Comparison of ENCODE assay signal across 8 cellular contexts in the genomic region with DNA sequence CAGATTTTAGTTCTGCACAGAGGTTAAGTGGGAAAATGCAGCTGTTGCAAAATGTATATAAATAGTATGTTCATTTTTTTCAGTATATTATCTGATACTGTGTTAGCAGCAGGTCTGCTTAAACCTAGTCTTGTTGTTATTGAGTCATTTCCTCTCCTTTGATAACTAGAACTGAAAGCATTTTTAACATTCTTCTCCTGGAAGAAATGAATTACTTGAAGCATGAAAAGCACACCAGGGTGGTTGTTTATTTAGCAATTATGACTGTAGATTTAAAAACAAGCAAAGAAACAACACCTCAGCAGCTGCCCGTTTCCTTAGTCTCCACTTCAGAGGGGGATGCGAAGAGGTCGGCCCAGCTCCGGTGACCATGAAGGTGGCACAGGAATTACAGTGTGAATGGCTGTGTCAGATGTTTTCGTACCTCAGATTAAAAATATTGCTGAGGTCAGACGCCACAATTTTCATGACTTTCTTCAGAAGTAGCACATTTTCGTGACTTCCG. TPM values are rescaled to one million over a fixed set of nuclear protein-coding genes. Genes with fewer than 3 reads are reported as not detected.
DNase-seq lines count a peak whose midpoint lies in the region; ATAC-seq, FAIRE-seq and TF ChIP-seq lines count a peak whose summit lies in the region.

No MANE protein-coding gene starts in this region.

- no peak overlapping the region for H3K4me3 Mint-ChIP-seq in astrocyte (ENCODE audit: unreplicated experiment)

- H3K36me3 ChIP-seq in astrocyte (ENCODE audit: insufficient read depth, low read length) (peaks cover 27% of the 10 kb centered on the region), trophoblast cell (ENCODE audit: control insufficient read depth in 1 of 2, insufficient read depth in 2 of 2, low read length in 2 of 2) (peaks cover 13 to 18% of the 10 kb centered on the region in 2 experiments), H7 (replicated peaks; ENCODE audit: control insufficient read depth, insufficient read depth, low read length) (no peaks in the 10 kb centered on the region)

- H3K79me1 ChIP-seq in trophoblast cell (ENCODE audit: low read length): peaks cover 33% of the 10 kb centered on the region

- peak overlapping the region; percentile 71 for H2BK5ac ChIP-seq in trophoblast cell (ENCODE audit: low read depth, low read length, poor library complexity)

- H3K4me2 ChIP-seq in astrocyte (ENCODE audit: low read length): peak overlapping the region; percentile 81
- no peak overlapping the region for H3K4me2 ChIP-seq in trophoblast cell (ENCODE audit: low read length)

- peak overlapping the region; percentile 28 for H3K14ac ChIP-seq in trophoblast cell (ENCODE audit: low read length)

- H3K4ac ChIP-seq in trophoblast cell (ENCODE audit: low read depth, low read length): no peak overlapping the region

- H4K8ac ChIP-seq in trophoblast cell (ENCODE audit: low read depth, low read length): peak overlapping the region; percentile 65

- H3K9ac ChIP-seq in astrocyte (ENCODE audit: low read length) (peak overlapping the region; percentile 69), trophoblast cell (ENCODE audit: low read length) (no peak overlapping the region)

- FAIRE-seq in astrocyte (lab: Jason Lieb, UNC): peak; percentile 63

- POLR2A ChIA-PET in HEK293T (lab: Yijun Ruan, JAX): no interaction called here

- H3K18ac ChIP-seq in trophoblast cell (ENCODE audit: low read length): no peak overlapping the region

- no CpG with 5 or more reads among the region's 8 CpGs for WGBS in trophoblast cell (ENCODE audit: extremely low coverage, insufficient coverage, insufficient read length)

- H3K9me3 ChIP-seq in astrocyte (ENCODE audit: insufficient read depth, low read depth, low read length): no peaks in the 10 kb centered on the region
- H3K9me3 ChIP-seq in trophoblast cell (ENCODE audit: insufficient read depth, low read depth, low read length): no peaks in the 10 kb centered on the region

- H3K4me3 ChIP-seq in GM12865 (ENCODE audit: low read depth, low read length) (no peak overlapping the region; the same call in 1 of the 2 replicates), astrocyte (ENCODE audit: insufficient read depth, low read depth, low read length) (peak overlapping the region; percentile 40), trophoblast cell (ENCODE audit: low read depth, low read length) (no peak overlapping the region), H7 (ENCODE audit: insufficient read depth, low read depth, low read length) (no peak overlapping the region)

- peak overlapping the region; percentile 66 for H4K91ac ChIP-seq in trophoblast cell (ENCODE audit: low read depth, low read length)

- peak overlapping the region; percentile 90 for H3K27ac ChIP-seq in astrocyte (ENCODE audit: low read depth, low read length)
- H3K27ac ChIP-seq in trophoblast cell (ENCODE audit: low read depth, low read length): peak overlapping the region; percentile 48

- peaks cover 54% of the 10 kb centered on the region for H3K4me1 Mint-ChIP-seq in astrocyte (ENCODE audit: low read depth, unreplicated experiment)

- no peak overlapping the region for H3K23ac ChIP-seq in trophoblast cell (ENCODE audit: low read length)

- H3K27me3 ChIP-seq in astrocyte (ENCODE audit: insufficient read depth, low read length): no peaks in the 10 kb centered on the region
- no peaks in the 10 kb centered on the region for H3K27me3 ChIP-seq in trophoblast cell (ENCODE audit: insufficient read depth, low read length)
- no peaks in the 10 kb centered on the region for H3K27me3 ChIP-seq in H7 (ENCODE audit: control insufficient read depth, insufficient read depth, low read length)

- TF ChIP-seq CTCF in GM12865 (IDR thresholded peaks at IDR 0.05; ENCODE audit: insufficient read depth, low read depth, low read length, missing control alignments): no peak
- TF ChIP-seq CTCF in astrocyte (IDR thresholded peaks at IDR 0.05; ENCODE audit: insufficient read depth, low read depth, low read length): no peak

- H3K79me2 ChIP-seq in astrocyte (ENCODE audit: insufficient read depth, low read length): peaks cover 9% of the 10 kb centered on the region
- peaks cover 4% of the 10 kb centered on the region for H3K79me2 ChIP-seq in trophoblast cell (ENCODE audit: control insufficient read depth, insufficient read depth, low read length, poor library complexity)

- no peak overlapping the region for H2BK12ac ChIP-seq in trophoblast cell (ENCODE audit: low read length)

- no peaks in the 10 kb centered on the region for H3K9me3 Mint-ChIP-seq in astrocyte (ENCODE audit: unreplicated experiment)

- H2AK5ac ChIP-seq in trophoblast cell (ENCODE audit: low read length): no peak overlapping the region

- H3K4me1 ChIP-seq in astrocyte (ENCODE audit: insufficient read depth, low read length) (peaks cover 47% of the 10 kb centered on the region), trophoblast cell (ENCODE audit: control insufficient read depth in 1 of 2, insufficient read depth in 2 of 2, low read length in 2 of 2) (peaks cover 29 to 39% of the 10 kb centered on the region in 2 experiments)

- H3K36me3 Mint-ChIP-seq in astrocyte (ENCODE audit: low read depth, unreplicated experiment): peaks cover 15% of the 10 kb centered on the region

- peak overlapping the region; percentile 64 for H2BK120ac ChIP-seq in trophoblast cell (ENCODE audit: insufficient read depth, low read length, poor library complexity)

- DNase-seq in GM12865 (ENCODE audit: low read depth) (peak; percentile 37), NAMALWA (ENCODE audit: low spot score) (peak; percentile 12), astrocyte (ENCODE audit: low read depth) (peak; percentile 89), trophoblast cell (peak in 1 of 2 donors; percentile 29), SIG-M5 (lab: John Stamatoyannopoulos, UW) (no peak), HEK293T (ENCODE audit: extremely low spot score) (no peak), H7 (no peak)

- CTCF ChIA-PET in HEK293T (lab: Yijun Ruan, JAX): no interaction called here

- H2AFZ ChIP-seq in astrocyte (ENCODE audit: low read depth, low read length): no peak overlapping the region
- H2AFZ ChIP-seq in trophoblast cell (ENCODE audit: insufficient read depth, low read length, poor library complexity): no peak overlapping the region

- no peaks in the 10 kb centered on the region for H4K20me1 ChIP-seq in astrocyte (ENCODE audit: insufficient read depth, low read length)

- no peak for ATAC-seq in GM18909 (IDR thresholded peaks at IDR 0.05; ENCODE audit: poor library complexity, unreplicated experiment)

- peak overlapping the region; percentile 84 for H3K27ac Mint-ChIP-seq in astrocyte (ENCODE audit: unreplicated experiment)

- H4K12ac ChIP-seq in trophoblast cell (ENCODE audit: low read depth, low read length): no peak overlapping the region

- no peaks in the 10 kb centered on the region for H3K27me3 Mint-ChIP-seq in astrocyte (ENCODE audit: low read depth, unreplicated experiment)

TF ChIP-seq in HEK293T, 16 proteins besides CTCF, POLR2A, EP300 and RAD21:
- TF ChIP-seq CTBP1 (IDR thresholded peaks at IDR 0.05; ENCODE audit: borderline replicate concordance) (no peak), ARNT (IDR thresholded peaks at IDR 0.05) (no peak), LEF1 (IDR thresholded peaks at IDR 0.05; ENCODE audit: borderline replicate concordance) (no peak), NFRKB (IDR thresholded peaks at IDR 0.05) (no peak), SUZ12 (IDR thresholded peaks at IDR 0.05) (no peak), FOXK2 (IDR thresholded peaks at IDR 0.05) (no peak), FOXA1 (IDR thresholded peaks at IDR 0.05) (no peak), HDGF (IDR thresholded peaks at IDR 0.05; ENCODE audit: borderline replicate concordance) (no peak), BHLHE40 (IDR thresholded peaks at IDR 0.05; ENCODE audit: borderline replicate concordance) (no peak), SP1 (IDR thresholded peaks at IDR 0.05) (no peak), ZNF384 (IDR thresholded peaks at IDR 0.05) (no peak), FOXM1 (IDR thresholded peaks at IDR 0.05; ENCODE audit: borderline replicate concordance) (no peak), ELF4 (IDR thresholded peaks at IDR 0.05) (no peak), L3MBTL2 (conservative IDR thresholded peaks at IDR 0.05) (no peak)
- TF ChIP-seq, protein P1, sequence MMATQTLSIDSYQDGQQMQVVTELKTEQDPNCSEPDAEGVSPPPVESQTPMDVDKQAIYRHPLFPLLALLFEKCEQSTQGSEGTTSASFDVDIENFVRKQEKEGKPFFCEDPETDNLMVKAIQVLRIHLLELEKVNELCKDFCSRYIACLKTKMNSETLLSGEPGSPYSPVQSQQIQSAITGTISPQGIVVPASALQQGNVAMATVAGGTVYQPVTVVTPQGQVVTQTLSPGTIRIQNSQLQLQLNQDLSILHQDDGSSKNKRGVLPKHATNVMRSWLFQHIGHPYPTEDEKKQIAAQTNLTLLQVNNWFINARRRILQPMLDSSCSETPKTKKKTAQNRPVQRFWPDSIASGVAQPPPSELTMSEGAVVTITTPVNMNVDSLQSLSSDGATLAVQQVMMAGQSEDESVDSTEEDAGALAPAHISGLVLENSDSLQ (IDR thresholded peaks at IDR 0.05): no peak

RNA-seq across cellular contexts. Expression of a gene that starts 53.5 kb away (rescaled TPM):
- total RNA-seq in astrocyte: 45.0 and 48.7 TPM in 2 replicates
- 39.9 and 40.5 TPM in 2 replicates for polyA plus RNA-seq in trophoblast cell (2013)
- 17.0 and 19.6 TPM in 2 replicates for total RNA-seq in H7 (2014; rRNA removed; shearing (Covaris generic))

Comparison
In these comparisons a context has a peak if more than half of its experiments do, and no peak if none do; other contexts are left out.
1. DNase-seq: peak in GM12865 (single experiment), NAMALWA (single experiment) and astrocyte (single experiment); none in SIG-M5 (single experiment), HEK293T (single experiment) and H7 (single experiment).